In the genomic region with DNA sequence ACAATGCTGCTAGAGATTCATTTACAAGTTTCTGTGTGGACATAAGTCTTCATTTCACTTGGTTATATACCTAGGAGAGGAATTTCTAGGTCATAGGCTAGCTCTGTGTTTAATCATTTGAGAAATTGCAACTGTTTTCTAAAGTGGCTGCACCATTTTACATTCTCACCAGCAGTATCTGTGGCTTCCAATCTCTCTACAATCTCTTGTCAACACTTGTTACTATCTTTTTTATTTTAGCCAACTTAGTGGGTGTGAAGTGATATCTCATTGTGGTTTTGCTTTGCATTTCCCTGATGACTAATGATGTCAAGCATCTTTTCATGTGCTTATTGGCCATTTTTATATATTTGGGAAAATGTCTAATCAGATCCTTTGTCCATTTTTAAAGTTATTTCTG, we compare ENCODE assay signal across 22 cellular contexts. TPM values are rescaled to one million over a fixed set of nuclear protein-coding genes. Genes with fewer than 3 reads are reported as not detected.
DNase-seq lines count a peak whose midpoint lies in the region; ATAC-seq and TF ChIP-seq lines count a peak whose summit lies in the region.
"Had no signal": no experiment of that assay in that cellular context is flagged by ENCODE, and none has a peak within 500 bp of the region (broad histone marks: within the 10 kb centered on the region; RNA-seq: fewer than 3 reads in every experiment).

No MANE protein-coding gene starts in this region.

- H3K9me2 ChIP-seq in PC-3 (replicated peaks; ENCODE audit: low read length), result no peaks in the 10 kb centered on the region

- H4K20me1 ChIP-seq in mammary epithelial cell (ENCODE audit: insufficient read depth, low read length) (no peaks in the 10 kb centered on the region), PC-3 (ENCODE audit: low read length) (no peaks in the 10 kb centered on the region)
- H4K20me1 ChIP-seq: BLaER1 treated with 17β-estradiol and CSF1 and Interleukin-3, amounts not matched to agents 10 nM and 100 nM had no signal

- H2BK120ac ChIP-seq in neuronal stem cell (ENCODE audit: low read depth, low read length), result no peak overlapping the region

- H3K4me2 ChIP-seq in mammary epithelial cell (ENCODE audit: insufficient read depth, low read depth, low read length), result no peak overlapping the region
- no peak overlapping the region for H3K4me2 ChIP-seq in PC-3 (ENCODE audit: low read length)
- H3K4me2 ChIP-seq in neuronal stem cell (ENCODE audit: insufficient read depth, low read length, poor library complexity, severe bottlenecking), result no peak overlapping the region
- H3K4me2 ChIP-seq: BLaER1 treated with 17β-estradiol and CSF1 and Interleukin-3, amounts not matched to agents 10 nM and 100 nM had no signal

- H4K91ac ChIP-seq in neuronal stem cell (ENCODE audit: low read depth, low read length, poor library complexity), result no peak overlapping the region

- H3K18ac ChIP-seq in neuronal stem cell (ENCODE audit: low read length), result no peak overlapping the region

- no peak overlapping the region for H2BK12ac ChIP-seq in neuronal stem cell (ENCODE audit: low read length)

- peaks cover 30% of the 10 kb centered on the region for H3K36me3 Mint-ChIP-seq in MCF 10A (ENCODE audit: insufficient read depth, unreplicated experiment)

- H3K23ac ChIP-seq in neuronal stem cell (ENCODE audit: low read depth, low read length, poor library complexity), result no peak overlapping the region

- H3K9me3 Mint-ChIP-seq in MCF 10A (ENCODE audit: unreplicated experiment), result peaks cover 25% of the 10 kb centered on the region

- CTCF ChIA-PET in mammary epithelial cell (lab: Charles Lee; ENCODE audit: low non-redundant PET) (no interaction called here), MCF 10A (lab: Yijun Ruan, JAX) (interaction anchor here (0.7 kb wide), 1 partner anchor 785 kb away, joined by 3 read pairs; no protein-coding TSS in a partner anchor), PC-3 (lab: Charles Lee) (interaction anchor here (0.6 kb wide), 1 partner anchor 76 kb away, joined by 3 read pairs; no protein-coding TSS in a partner anchor)

- no peaks in the 10 kb centered on the region for H3K79me1 ChIP-seq in neuronal stem cell (ENCODE audit: low read depth, low read length)

- POLR2A ChIA-PET in MCF 10A (lab: Yijun Ruan, JAX) (no interaction called here), PC-3 (lab: Charles Lee; ENCODE audit: unreplicated experiment) (no interaction called here)

- no peak overlapping the region for H2BK15ac ChIP-seq in neuronal stem cell (ENCODE audit: low read length)

- BruUV-seq in mammary epithelial cell (replicated peaks; lab: Mats Ljungman, UMichigan) (no TSS peak), MCF 10A (replicated peaks; lab: Mats Ljungman, UMichigan) (no TSS peak), PC-3 (replicated peaks; lab: Mats Ljungman, UMichigan) (TSS peak; percentile 3)

- H3K79me2 ChIP-seq in mammary epithelial cell (ENCODE audit: insufficient read depth, low read length) (no peaks in the 10 kb centered on the region), PC-3 (ENCODE audit: low read length) (no peaks in the 10 kb centered on the region)

- no peaks in the 10 kb centered on the region for H3K27me3 Mint-ChIP-seq in MCF 10A (ENCODE audit: insufficient read depth, unreplicated experiment)
- H3K27me3 Mint-ChIP-seq: CD4-positive, alpha-beta memory T cell had no signal

- intact Hi-C loops in mammary epithelial cell (cut with micrococcal nuclease) (loop anchor here (5.0 kb wide), 1 partner anchor 42 kb away; no protein-coding TSS in a partner anchor), MCF 10A (cut with micrococcal nuclease) (no loop called here), PC-3 (cut with micrococcal nuclease) (no loop called here), colonic mucosa (cut with DNase I) (no loop called here)

- no peak overlapping the region for H4K8ac ChIP-seq in neuronal stem cell (ENCODE audit: low read depth, low read length)

- no peak overlapping the region for H2BK5ac ChIP-seq in neuronal stem cell (ENCODE audit: low read length)

- dilution Hi-C loops in mammary epithelial cell (cut with HindIII; ENCODE audit: low sequenced_read_pairs), result no loop called here

- no peaks in the 10 kb centered on the region for H3F3A ChIP-seq in PC-3 (ENCODE audit: low read length, unreplicated experiment)

- H2AK5ac ChIP-seq in neuronal stem cell (ENCODE audit: low read depth, low read length), result no peak overlapping the region

- peaks cover 7% of the 10 kb centered on the region for H3K4me1 Mint-ChIP-seq in MCF 10A (ENCODE audit: insufficient read depth, unreplicated experiment)
- H3K4me1 Mint-ChIP-seq: CD4-positive, alpha-beta memory T cell had no signal

- TF ChIP-seq CTCF in mammary epithelial cell (conservative IDR thresholded peaks at IDR 0.05 in 1 of 2, IDR thresholded peaks at IDR 0.05 in 1 of 2; ENCODE audit: extremely low read depth in 1 of 2, insufficient read depth in 1 of 2, low read depth in 1 of 2, low read length in 2 of 2) (no peak), MCF 10A (IDR thresholded peaks at IDR 0.05; ENCODE audit: unreplicated experiment) (no peak), PC-3 (conservative IDR thresholded peaks at IDR 0.05; ENCODE audit: low read depth, low read length) (no peak), choroid plexus epithelial cell (conservative IDR thresholded peaks at IDR 0.05; ENCODE audit: low read depth, low read length) (no peak), colonic mucosa (IDR thresholded peaks at IDR 0.05) (no peak)

- in situ Hi-C loops in mammary epithelial cell (cut with MboI; ENCODE audit: low sequenced_read_pairs in 2 of 2), result no loop called here

- H2AFZ ChIP-seq in mammary epithelial cell (ENCODE audit: low read depth, low read length) (no peak overlapping the region), PC-3 (ENCODE audit: low read length) (no peak overlapping the region), neuronal stem cell (ENCODE audit: low read length) (no peak overlapping the region)

- H3K14ac ChIP-seq in neuronal stem cell (ENCODE audit: low read length), result no peak overlapping the region

- H3K4me3 Mint-ChIP-seq in MCF 10A (ENCODE audit: unreplicated experiment), result no peak overlapping the region
- H3K4me3 Mint-ChIP-seq: CD4-positive, alpha-beta memory T cell had no signal

- H3K36me3 ChIP-seq in mammary epithelial cell (ENCODE audit: insufficient read depth, low read length) (no peaks in the 10 kb centered on the region), PC-3 (ENCODE audit: low read depth, low read length) (peaks cover 10% of the 10 kb centered on the region), neuronal stem cell (replicated peaks in 1 of 2; ENCODE audit: control insufficient read depth in 2 of 2, insufficient read depth in 2 of 2, low read length in 2 of 2) (no peaks in the 10 kb centered on the region), colonic mucosa (no peaks in the 10 kb centered on the region)

- H3K27ac Mint-ChIP-seq in MCF 10A (ENCODE audit: low read depth, unreplicated experiment), result no peak overlapping the region
- H3K27ac Mint-ChIP-seq: CD4-positive, alpha-beta memory T cell had no signal

- H3K9ac ChIP-seq in mammary epithelial cell (ENCODE audit: insufficient read depth, low read length) (no peak overlapping the region), PC-3 (ENCODE audit: low read length) (no peak overlapping the region), neuronal stem cell (ENCODE audit: low read depth, low read length, poor library complexity) (no peak overlapping the region), colonic mucosa (ENCODE audit: low read depth in 2 of 2, low read length in 2 of 2) (no peak overlapping the region)
- H3K9ac ChIP-seq: BLaER1 treated with 17β-estradiol and CSF1 and Interleukin-3, amounts not matched to agents 10 nM and 100 nM had no signal

- ATAC-seq in PC-3, result no peak
- no peak for ATAC-seq in HG02981 (IDR thresholded peaks at IDR 0.05; ENCODE audit: unreplicated experiment)

- H3K4ac ChIP-seq in neuronal stem cell (ENCODE audit: low read length), result no peak overlapping the region

- H3K27ac ChIP-seq in mammary epithelial cell (ENCODE audit: insufficient read depth, low read depth, low read length) (no peak overlapping the region), PC-3 (ENCODE audit: low read length) (no peak overlapping the region), neuronal stem cell (replicated peaks; ENCODE audit: low read length) (no peak overlapping the region), colonic mucosa (no peak overlapping the region)
- H3K27ac ChIP-seq: 22Rv1; BLaER1 treated with 17β-estradiol and CSF1 and Interleukin-3, amounts not matched to agents 10 nM and 100 nM had no signal

- H3K9me3 ChIP-seq in mammary epithelial cell (replicated peaks; ENCODE audit: insufficient read depth, low read length) (peaks cover 5% of the 10 kb centered on the region), PC-3 (ENCODE audit: low read length) (peaks cover 11% of the 10 kb centered on the region), neuronal stem cell (replicated peaks in 1 of 2; ENCODE audit: control insufficient read depth in 2 of 2, insufficient read depth in 1 of 2, low read depth in 1 of 2, low read length in 2 of 2) (no peaks in the 10 kb centered on the region), colonic mucosa (peaks cover 3% of the 10 kb centered on the region)

- H3K4me3 ChIP-seq in mammary epithelial cell (replicated peaks in 1 of 3; ENCODE audit: insufficient read depth in 1 of 3, low read depth in 2 of 3, low read length in 3 of 3) (no peak overlapping the region), PC-3 (ENCODE audit: low read length) (no peak overlapping the region), choroid plexus epithelial cell (ENCODE audit: low read depth, low read length) (no peak overlapping the region), neuronal stem cell (ENCODE audit: low read length in 2 of 2) (no peak overlapping the region), colonic mucosa (no peak overlapping the region)
- H3K4me3 ChIP-seq: BLaER1 treated with 17β-estradiol and CSF1 and Interleukin-3, amounts not matched to agents 10 nM and 100 nM had no signal

- H3K4me1 ChIP-seq in mammary epithelial cell (ENCODE audit: insufficient read depth, low read length) (no peaks in the 10 kb centered on the region), PC-3 (ENCODE audit: insufficient read depth, low read length) (no peaks in the 10 kb centered on the region), neuronal stem cell (ENCODE audit: control insufficient read depth in 2 of 2, insufficient read depth in 1 of 2, low read depth in 1 of 2, low read length in 2 of 2) (no peaks in the 10 kb centered on the region), colonic mucosa (no peaks in the 10 kb centered on the region)
- H3K4me1 ChIP-seq: BLaER1 treated with 17β-estradiol and CSF1 and Interleukin-3, amounts not matched to agents 10 nM and 100 nM; Caco-2 had no signal

- H3K27me3 ChIP-seq in mammary epithelial cell (ENCODE audit: insufficient read depth, low read length) (no peaks in the 10 kb centered on the region), PC-3 (ENCODE audit: low read length) (no peaks in the 10 kb centered on the region), neuronal stem cell (ENCODE audit: control insufficient read depth in 3 of 3, insufficient read depth in 3 of 3, low read depth in 1 of 3, low read length in 3 of 3) (no peaks in the 10 kb centered on the region), colonic mucosa (no peaks in the 10 kb centered on the region)
- H3K27me3 ChIP-seq: BLaER1 treated with 17β-estradiol and CSF1 and Interleukin-3, amounts not matched to agents 10 nM and 100 nM had no signal

- DNase-seq in mammary epithelial cell (peak; percentile 22), MCF 10A (ENCODE audit: unreplicated experiment) (no peak), PC-3 (no peak), choroid plexus epithelial cell (ENCODE audit: low read depth) (peak; percentile 8), iris pigment epithelial cell (ENCODE audit: low read depth) (peak; percentile 26), neuronal stem cell (ENCODE audit: low spot score) (no peak), colonic mucosa (no peak)
- DNase-seq: Caco-2; CD4-positive, alpha-beta memory T cell; DMS153; GF-D8; KG1; NCI-H1694; NCI-H2081; NCI-H2171; NCI-H526; RPMI8226; SHP77 had no signal

RNA-seq across cellular contexts. Expression of gene DRGX, which starts 53.0 kb away (rescaled TPM):
- total RNA-seq in mammary epithelial cell (not detected), MCF 10A (2022) (not detected in 2 replicates), PC-3 (2014; rRNA removed) (0.12 and 0.33 TPM in 2 replicates), colonic mucosa (under 1 TPM in 1 of 2 donors, not detected in 1; 0.16 TPM)
- not detected for polyA plus RNA-seq in mammary epithelial cell
- polyA minus RNA-seq in mammary epithelial cell, result not detected
- polyA plus RNA-seq in neuronal stem cell (2013, experiment 1 of 2), result not detected
- not detected for polyA plus RNA-seq in neuronal stem cell (2013, experiment 2 of 2)
- total RNA-seq: Caco-2; CD4-positive, alpha-beta memory T cell; H4 had no signal
- polyA plus RNA-seq: CD4-positive, alpha-beta memory T cell had no signal

Comparison
In these comparisons a context has a peak if more than half of its experiments do, and no peak if none do; other contexts are left out.
1. DNase-seq: peak in mammary epithelial cell (single experiment), choroid plexus epithelial cell (single experiment) and iris pigment epithelial cell (single experiment); none in MCF 10A (single experiment), PC-3 (single experiment), neuronal stem cell (single experiment) and colonic mucosa (single experiment).